8 cellular contexts compared by ENCODE assay signal in the genomic region with DNA sequence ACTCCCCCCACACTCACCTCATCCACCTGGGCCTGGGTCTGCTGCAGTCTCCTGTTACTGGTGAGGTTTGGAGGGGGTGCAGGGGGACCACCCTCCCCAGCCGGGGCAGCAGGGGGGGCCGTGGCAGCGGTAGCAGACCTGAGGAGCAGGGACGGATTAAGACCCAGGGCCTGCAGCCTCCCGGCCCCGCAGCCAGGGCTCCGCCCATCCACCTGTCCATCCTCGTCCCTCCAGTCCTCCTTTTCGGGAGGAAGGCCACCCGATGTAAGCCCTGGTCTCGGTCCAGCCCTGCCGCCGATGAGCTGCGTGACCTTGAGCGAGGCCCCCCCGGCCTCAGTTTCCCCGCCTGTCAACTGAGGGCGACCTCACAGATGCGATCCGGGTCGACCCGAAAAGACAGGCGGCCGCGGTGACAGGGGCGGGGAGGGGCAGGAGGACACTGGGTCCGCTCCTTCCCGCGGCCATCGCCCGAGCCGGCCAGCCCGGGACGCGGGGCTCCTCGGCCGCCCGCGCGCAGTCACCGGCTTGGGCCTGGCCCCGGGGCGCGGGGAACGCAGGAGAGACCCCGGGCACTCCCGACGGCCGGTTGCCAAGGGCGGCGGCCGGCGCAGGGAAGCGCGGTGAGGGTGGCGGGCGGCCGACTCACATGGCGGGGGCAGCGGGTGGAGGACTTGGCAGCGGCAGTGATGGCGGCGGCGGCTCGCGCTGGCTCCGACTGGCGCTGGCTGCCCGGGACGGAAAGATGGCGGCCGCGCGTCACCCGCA. TPM values are rescaled to one million over a fixed set of nuclear protein-coding genes. Genes with fewer than 3 reads are reported as not detected.
DNase-seq lines count a peak whose midpoint lies in the region; ATAC-seq and TF ChIP-seq lines count a peak whose summit lies in the region.

A gene with protein sequence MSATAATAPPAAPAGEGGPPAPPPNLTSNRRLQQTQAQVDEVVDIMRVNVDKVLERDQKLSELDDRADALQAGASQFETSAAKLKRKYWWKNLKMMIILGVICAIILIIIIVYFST (minus strand): TSS at position 717 of the 765 bp plus-strand sequence. CDS start 69 bp downstream, at position 648.

- DNase-seq in SJCRH30 (peak; percentile 52 to 62), Right ventricle myocardium inferior (ENCODE audit: missing footprints) (peak; percentile 92), ovary (peak; percentile 83 to 93 (median 88)), upper lobe of left lung (peak; percentile 79 to 98)
- peak; percentile 86 to 88 for DNase-seq in activated naive CD4-positive, alpha-beta T cell treated with anti-CD3 and anti-CD28 coated beads, Interleukin-2, amount 50 U/mL, for 72 hours (ENCODE audit: low spot score in 2 of 2)

- WGBS in ovary, 3 donors, result 0 to 3% (median 1%) methylated on average over 13 to 75 of the region's 75 CpGs
- WGBS in upper lobe of left lung, 2 donors, result 0% methylated on average over 10 to 75 of the region's 75 CpGs

- H3K27ac ChIP-seq in SJCRH30 (peak within 1 kb of the TSS; percentile 80), ovary (peak within 1 kb of the TSS; percentile 99 to 100), upper lobe of left lung (peak within 1 kb of the TSS; percentile 95 to 99 (median 97))

- intact Hi-C loops in Right ventricle myocardium inferior (cut with DNase I), result no loop called here
- intact Hi-C loops in ovary (cut with DNase I), result loop anchor here in 2 of 4 donors (2.0 kb wide), 2 partner anchors 40 to 56 kb away; no protein-coding TSS in a partner anchor

- H3K9me3 Mint-ChIP-seq in activated naive CD4-positive, alpha-beta T cell treated with anti-CD3 and anti-CD28 coated beads, Interleukin-2, amount 50 U/mL, for 72 hours, result no peaks in the 10 kb centered on the region

- H3K9me3 ChIP-seq in ES-I3 (ENCODE audit: control insufficient read depth, insufficient read depth, low read length) (no peaks in the 10 kb centered on the region), SJCRH30 (replicated peaks) (no peaks in the 10 kb centered on the region), ovary (no peaks in the 10 kb centered on the region), upper lobe of left lung (no peaks in the 10 kb centered on the region)

- H3K4me1 ChIP-seq in ES-I3 (ENCODE audit: insufficient read depth, low read length) (peaks cover 15% of the 10 kb centered on the region), SJCRH30 (peaks cover 8% of the 10 kb centered on the region; the same call in 1 of the 2 replicates), ovary (ENCODE audit: insufficient read depth) (peaks cover 16% of the 10 kb centered on the region), upper lobe of left lung (peaks cover 38 to 60% (median 48%) of the 10 kb centered on the region in 4 donors)

- H3K36me3 ChIP-seq in ES-I3 (ENCODE audit: insufficient read depth, low read length), result peaks cover 12% of the 10 kb centered on the region
- peaks cover 7% of the 10 kb centered on the region; the same call in 1 of the 2 replicates for H3K36me3 ChIP-seq in SJCRH30
- no peaks in the 10 kb centered on the region for H3K36me3 ChIP-seq in ovary
- peaks cover 4 to 31% (median 8%) of the 10 kb centered on the region in 4 donors for H3K36me3 ChIP-seq in upper lobe of left lung

- H3K27ac Mint-ChIP-seq in activated naive CD4-positive, alpha-beta T cell treated with anti-CD3 and anti-CD28 coated beads, Interleukin-2, amount 50 U/mL, for 72 hours, result peak within 1 kb of the TSS in 1 of 2 donors; percentile 98

- TF ChIP-seq POLR2A in ovary (IDR thresholded peaks at IDR 0.05) (peak; percentile 95), upper lobe of left lung (IDR thresholded peaks at IDR 0.05) (peak in 3 of 4 donors; percentile 57 to 95 (median 70))

- H3K4me3 ChIP-seq in SJCRH30 (peak within 1 kb of the TSS; percentile 94), ovary (peak within 1 kb of the TSS; percentile 77), upper lobe of left lung (peak within 1 kb of the TSS; percentile 63 to 95 (median 92))

- TF ChIP-seq EP300 in ovary (IDR thresholded peaks at IDR 0.05) (no peak), upper lobe of left lung (IDR thresholded peaks at IDR 0.05) (peak in 1 of 4 donors; percentile 32)

- H3K36me3 Mint-ChIP-seq in activated naive CD4-positive, alpha-beta T cell treated with anti-CD3 and anti-CD28 coated beads, Interleukin-2, amount 50 U/mL, for 72 hours, result peaks cover 12 to 13% of the 10 kb centered on the region in 2 donors

- H3K9ac ChIP-seq in ES-I3 (ENCODE audit: low read depth, low read length), result peak within 1 kb of the TSS; percentile 79

- ATAC-seq in HG02885 (IDR thresholded peaks at IDR 0.05; ENCODE audit: poor library complexity, unreplicated experiment), result peak; percentile 46
- ATAC-seq in activated naive CD4-positive, alpha-beta T cell treated with anti-CD3 and anti-CD28 coated beads, Interleukin-2, amount 50 U/mL, for 72 hours, result peak; percentile 54 to 61
- ATAC-seq in Right ventricle myocardium inferior, result peak; percentile 58
- peak; percentile 9 to 86 for ATAC-seq in upper lobe of left lung (ENCODE audit: low FRiP score in 2 of 2)
- no peak for ATAC-seq in HG03571 (IDR thresholded peaks at IDR 0.05; ENCODE audit: unreplicated experiment)

- H3K27me3 ChIP-seq in SJCRH30 (no peaks in the 10 kb centered on the region), ovary (no peaks in the 10 kb centered on the region), upper lobe of left lung (no peaks in the 10 kb centered on the region)

- TF ChIP-seq CTCF in ovary (IDR thresholded peaks at IDR 0.05) (peak in 2 of 3 donors; percentile 17 to 23), upper lobe of left lung (IDR thresholded peaks at IDR 0.05) (peak in 4 of 6 experiments; percentile 4 to 39 (median 26))

RNA-seq across cellular contexts. Expression of the gene that starts here (rescaled TPM):
- 6.1 and 7.9 TPM in 2 replicates for total RNA-seq in SJCRH30 (2014; rRNA removed; shearing (Covaris generic))
- 10 to 100 TPM; 43.6 to 85.6 TPM for total RNA-seq in activated naive CD4-positive, alpha-beta T cell treated with anti-CD3 and anti-CD28 coated beads, Interleukin-2, amount 50 U/mL, for 72 hours
- total RNA-seq in Right ventricle myocardium inferior (56.6 TPM), ovary (100 to 1,000 TPM in 4 of 7 donors, 10 to 100 TPM in 3; 35.5 to 147 (median 118) TPM), upper lobe of left lung (10 to 100 TPM; 27.2 to 75.8 (median 49.8) TPM)
- polyA plus RNA-seq in ovary, result 100 to 1,000 TPM in 1 of 2 donors, 10 to 100 TPM in 1; 99.2 to 233 TPM
